In the genomic region with DNA sequence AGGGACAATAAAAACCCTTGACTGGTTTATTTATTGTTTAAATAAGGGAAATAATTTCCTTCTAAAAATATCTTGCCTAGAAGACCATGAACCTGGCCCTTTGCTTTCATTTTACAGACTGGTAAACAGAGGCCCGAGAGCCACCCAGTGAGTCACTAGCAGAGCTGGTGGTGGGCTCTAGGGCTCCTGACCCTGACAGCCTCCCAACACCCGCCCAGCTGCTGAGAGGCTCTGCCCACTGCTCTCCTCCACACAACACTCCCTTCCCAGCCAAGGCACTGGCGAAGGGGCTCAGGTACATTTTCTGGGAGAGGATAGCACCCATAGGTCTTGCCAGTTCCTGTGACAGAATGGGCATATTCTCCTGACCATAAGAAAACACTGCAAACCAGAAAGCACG, we compare ENCODE assay signal across 24 cellular contexts. TPM values are rescaled to one million over a fixed set of nuclear protein-coding genes. Genes with fewer than 3 reads are reported as not detected.
"Had no signal": no experiment of that assay in that cellular context is flagged by ENCODE, and none has a peak within 500 bp of the region (broad histone marks: within the 10 kb centered on the region; RNA-seq: fewer than 3 reads in every experiment).

No MANE protein-coding gene starts in this region.

- FAIRE-seq: K562, TTC549 had no signal

- H3K4me3 ChIP-seq: breast epithelium, K562 had no signal

- H3K27me3 ChIP-seq: breast epithelium had no signal

- ATAC-seq: activated CD4-positive, alpha-beta T cell treated with anti-CD3 and anti-CD28 coated beads for 36 hours; activated T-helper 17 cell treated with anti-CD3 and anti-CD28 coated beads, Interleukin-2, amount 50 U/mL, for 72 hours; K562; T-helper 17 cell had no signal

- DNase-seq: activated CD4-positive, alpha-beta memory T cell treated with anti-CD3 and anti-CD28 coated beads, Interleukin-2, amount 10 ng/mL, durations not matched to agents 7 days and 5 days; activated CD4-positive, alpha-beta T cell treated with anti-CD3 and anti-CD28 coated beads for 36 hours; activated CD4-positive, alpha-beta T cell treated with anti-CD3 and anti-CD28 coated beads, Interleukin-2, amount 50 U/mL, for 1 hour; activated gamma-delta T cell; activated naive CD4-positive, alpha-beta T cell treated with anti-CD3 and anti-CD28 coated beads for 36 hours; activated naive CD8-positive, alpha-beta T cell treated with anti-CD3 and anti-CD28 coated beads for 36 hours; activated T-cell treated with anti-CD3 and anti-CD28 coated beads for 4 hours; activated T-cell treated with anti-CD3 and anti-CD28 coated beads, Interleukin-2, amount 50 U/mL, for 48 hours; Karpas-422; MM.1S; NCI-H1048; NCI-H146; NCI-H187 treated with DMSO at 0.1 percent for 48 hours; PC-3; SIG-M5; T-helper 17 cell; T1000; WERI-Rb-1 had no signal

- H3K27ac ChIP-seq: breast epithelium, WERI-Rb-1 had no signal

- H3K4me1 ChIP-seq: breast epithelium had no signal

- H3K9me3 ChIP-seq: breast epithelium had no signal

- H3K36me3 ChIP-seq: breast epithelium, WERI-Rb-1 had no signal

RNA-seq across cellular contexts. Expression of gene PPEF2, which starts 18.1 kb away (rescaled TPM):
- total RNA-seq: activated CD8-positive, alpha-beta memory T cell treated with anti-CD3 and anti-CD28 coated beads for 36 hours; activated naive CD8-positive, alpha-beta T cell treated with anti-CD3 and anti-CD28 coated beads for 36 hours; K562 had no signal
- polyA plus RNA-seq: adipose tissue, K562 had no signal
